Comparison of ENCODE assay signal across 18 cellular contexts in the genomic region with DNA sequence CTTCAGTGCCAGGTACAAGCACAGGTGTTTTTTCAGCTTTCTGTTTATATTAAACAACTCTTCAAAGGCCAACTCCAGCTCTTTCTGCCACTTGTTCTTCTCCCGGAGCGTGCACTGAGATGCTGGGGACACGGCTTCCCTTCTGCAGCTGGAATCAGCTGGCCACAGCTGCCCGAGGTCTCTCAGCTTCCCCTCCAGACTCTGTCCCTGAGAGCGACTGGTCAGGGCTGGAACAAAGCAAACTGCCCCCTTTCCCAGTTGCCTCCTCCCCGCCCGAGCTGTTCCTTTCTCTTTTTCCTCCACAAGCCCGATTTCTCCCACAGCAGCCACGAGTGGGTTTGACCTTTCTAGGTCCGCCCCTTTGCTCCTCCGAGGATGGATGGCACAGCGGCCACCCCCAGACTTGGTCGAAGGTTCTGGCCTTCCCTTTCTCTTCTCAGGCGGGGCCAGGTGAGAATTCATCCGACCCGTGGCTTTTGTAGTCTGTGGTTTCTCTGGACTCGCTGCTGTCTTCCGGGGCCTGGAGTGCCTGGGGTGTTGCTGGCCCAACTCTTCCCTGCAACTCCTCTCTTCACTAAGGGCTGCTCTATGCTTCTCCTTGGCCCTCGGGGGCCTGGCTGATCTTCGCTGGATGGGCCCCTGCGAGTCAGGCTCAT. TPM values are rescaled to one million over a fixed set of nuclear protein-coding genes. Genes with fewer than 3 reads are reported as not detected.
A peak's percentile ranks its signal among the peaks of the same experiment; 100 is the strongest.
DNase-seq lines count a peak whose midpoint lies in the region; ATAC-seq and TF ChIP-seq lines count a peak whose summit lies in the region.
"Had no signal": no experiment of that assay in that cellular context is flagged by ENCODE, and none has a peak within 500 bp of the region (broad histone marks: within the 10 kb centered on the region; RNA-seq: fewer than 3 reads in every experiment).

No MANE protein-coding gene starts in this region.

- H3K27me3 ChIP-seq in Peyer's patch = no peaks in the 10 kb centered on the region
- H3K27me3 ChIP-seq in iPS-15b (ENCODE audit: control insufficient read depth, insufficient read depth, low read length) = no peaks in the 10 kb centered on the region
- no peaks in the 10 kb centered on the region for H3K27me3 ChIP-seq in spleen (replicated peaks in 1 of 7)
- H3K27me3 ChIP-seq: foreskin keratinocyte, pancreas had no signal

- DNase-seq in DMS79 treated with DMSO at 0.1 percent for 48 hours (lab: John Stamatoyannopoulos, UW) (peak; percentile 36), Peyer's patch (no peak), spleen (no peak), NCI-H526 treated with DMSO at 0.1 percent for 48 hours (lab: John Stamatoyannopoulos, UW) (no peak)
- DNase-seq: activated CD8-positive, alpha-beta memory T cell treated with anti-CD3 and anti-CD28 coated beads for 24 hours; DMS 273 treated with DMSO at 0.1 percent for 48 hours; foreskin keratinocyte; HCEC 1CT; left cardiac atrium; NCI-H2029; pancreas; stimulated activated CD4-positive, alpha-beta T cell treated with anti-CD3 and anti-CD28 coated beads, Interleukin-4, amount 100 ng/mL, for 24 hours; SW 1271 had no signal

- peak overlapping the region in 3 of 4 donors; percentile 39 to 79 (median 65) for H3K27ac ChIP-seq in Peyer's patch
- peak overlapping the region; percentile 76 to 95 (median 89) for H3K27ac ChIP-seq in spleen
- H3K27ac ChIP-seq: foreskin keratinocyte had no signal

- H3K9ac ChIP-seq in iPS-15b (ENCODE audit: low read depth, low read length) = peak overlapping the region; percentile 12

- TF ChIP-seq CTCF in Peyer's patch (IDR thresholded peaks at IDR 0.05) = no peak
- no peak for TF ChIP-seq CTCF in spleen (IDR thresholded peaks at IDR 0.05 in 8 of 11, conservative IDR thresholded peaks at IDR 0.05 in 3 of 11)

- ATAC-seq in GM19452 (IDR thresholded peaks at IDR 0.05; ENCODE audit: unreplicated experiment) = no peak
- no peak for ATAC-seq in HG02610 (IDR thresholded peaks at IDR 0.05; ENCODE audit: unreplicated experiment)
- no peak for ATAC-seq in HG03460 (IDR thresholded peaks at IDR 0.05; ENCODE audit: unreplicated experiment)
- ATAC-seq: foreskin keratinocyte, GM12878 had no signal

- H3K4me3 ChIP-seq in Peyer's patch (no peak overlapping the region), iPS-15b (ENCODE audit: low read depth, low read length) (no peak overlapping the region), spleen (peak overlapping the region in 1 of 8 donors; percentile 53)
- H3K4me3 ChIP-seq: GM12878, pancreas had no signal

- H3K36me3 ChIP-seq in Peyer's patch (no peaks in the 10 kb centered on the region), iPS-15b (ENCODE audit: control insufficient read depth, insufficient read depth, low read length) (no peaks in the 10 kb centered on the region), spleen (peaks cover 0 to 21% (median 0%) of the 10 kb centered on the region in 6 donors)
- H3K36me3 ChIP-seq: pancreas had no signal

- H3K9me3 ChIP-seq in Peyer's patch (no peaks in the 10 kb centered on the region), iPS-15b (ENCODE audit: control insufficient read depth, insufficient read depth, low read length) (no peaks in the 10 kb centered on the region), spleen (no peaks in the 10 kb centered on the region)
- H3K9me3 ChIP-seq: pancreas had no signal

- intact Hi-C loops in spleen (cut with DNase I; ENCODE audit: low total_unique reads) = no loop called here

- 63 to 75% (median 65%) methylated on average over 21 of the region's 21 CpGs for WGBS in spleen, 5 donors

- no peak for TF ChIP-seq POLR2A in Peyer's patch (IDR thresholded peaks at IDR 0.05)
- no peak for TF ChIP-seq POLR2A in spleen (IDR thresholded peaks at IDR 0.05)

- H3K4me1 ChIP-seq in Peyer's patch (peaks cover 0 to 37% (median 10%) of the 10 kb centered on the region in 4 donors), iPS-15b (ENCODE audit: control insufficient read depth, insufficient read depth, low read length) (no peaks in the 10 kb centered on the region), spleen (peaks cover 17 to 100% (median 83%) of the 10 kb centered on the region in 6 donors)
- H3K4me1 ChIP-seq: foreskin keratinocyte had no signal

RNA-seq across cellular contexts. Expression of gene CEP295NL, which starts 11.5 kb away (rescaled TPM):
- 10 to 100 TPM in 2 of 4 donors, 1 to 10 TPM in 2; 1.1 to 45.4 (median 9.1) TPM for total RNA-seq in Peyer's patch
- total RNA-seq in spleen = 10 to 100 TPM in 3 of 7 donors, 1 to 10 TPM in 4; 5.7 to 19.3 (median 9.9) TPM
- 1 to 10 TPM in 1 of 3 donors, under 1 TPM in 2; 0.03 to 3.0 (median 0.09) TPM for polyA plus RNA-seq in spleen
- total RNA-seq: GM12878 had no signal
- polyA plus RNA-seq: foreskin keratinocyte, GM12878 had no signal

RNA-seq across cellular contexts. Expression of gene TIMP2, which starts 33.7 kb away (rescaled TPM):
- total RNA-seq in Peyer's patch = 10 to 100 TPM; 27.2 to 73.2 (median 45.0) TPM
- total RNA-seq in spleen = 100 to 1,000 TPM; 164 to 333 (median 198) TPM
- 10 to 100 TPM; 16.3 to 42.2 (median 26.9) TPM for polyA plus RNA-seq in spleen

RNA-seq across cellular contexts. Expression of gene USP36, which starts 50.9 kb away (rescaled TPM):
- 100 to 1,000 TPM in 1 of 4 donors, 10 to 100 TPM in 3; 20.7 to 130 (median 59.9) TPM for total RNA-seq in Peyer's patch
- total RNA-seq in spleen = 10 to 100 TPM; 38.0 to 95.0 (median 60.1) TPM
- 10 to 100 TPM; 13.4 to 26.1 (median 25.0) TPM for polyA plus RNA-seq in spleen
